In genomic region chr11:126359431-126360048, GRCh38 we compare ENCODE assay signal across 9 cellular contexts. TPM values are rescaled to one million over a fixed set of nuclear protein-coding genes. Genes with fewer than 3 reads are reported as not detected.
DNase-seq lines count a peak whose midpoint lies in the region; TF ChIP-seq lines count a peak whose summit lies in the region.
"Had no signal": no experiment of that assay in that cellular context is flagged by ENCODE, and none has a peak within 500 bp of the region (broad histone marks: within the 10 kb centered on the region; RNA-seq: fewer than 3 reads in every experiment).

No MANE protein-coding gene starts in this region.

- no peak overlapping the region for H2AFZ ChIP-seq in PC-9

- CTCF ChIA-PET in PC-9 (lab: Charles Lee), result no interaction called here

- BruUV-seq in PC-9 (replicated peaks; lab: Mats Ljungman, UMichigan), result no TSS peak

- intact Hi-C loops in PC-9 (cut with micrococcal nuclease; ENCODE audit: unreplicated experiment), result no loop called here
- intact Hi-C loops in ovary (cut with DNase I), result loop anchor here (5.0 to 10.0 kb wide), 5 partner anchors 33 to 58 kb away; partner anchors contain the start of gene DCPS (in 1 of the 4)
- intact Hi-C loops in activated CD4-positive, alpha-beta T cell treated with anti-CD3 and anti-CD28 coated beads, Interleukin-2, amount 10 ng/mL, durations not matched to agents 24 days and 14 days (cut with micrococcal nuclease), result no loop called here

- no peak for TF ChIP-seq EP300 in ovary (IDR thresholded peaks at IDR 0.05)

- H4K20me1 ChIP-seq in PC-9 (ENCODE audit: insufficient read depth), result no peaks in the 10 kb centered on the region

- peaks cover 8% of the 10 kb centered on the region for H3K4me1 Mint-ChIP-seq in activated CD4-positive, alpha-beta T cell treated with anti-CD3 and anti-CD28 coated beads, Interleukin-2, amount 10 ng/mL, durations not matched to agents 24 days and 14 days

- H3K9me2 ChIP-seq in PC-9 (ENCODE audit: insufficient read depth), result no peaks in the 10 kb centered on the region

- H3K27ac ChIP-seq in PC-9 (no peak overlapping the region), ovary (peak overlapping the region; percentile 64 to 95)

- H3K4me2 ChIP-seq in PC-9, result 0 out of 2 replicates have a peak overlapping the region, but pooled peaks have one; percentile 26

- peaks cover 2% of the 10 kb centered on the region for H3K36me3 Mint-ChIP-seq in activated CD4-positive, alpha-beta T cell treated with anti-CD3 and anti-CD28 coated beads, Interleukin-2, amount 10 ng/mL, durations not matched to agents 24 days and 14 days (ENCODE audit: low read depth)

- TF ChIP-seq CTCF in PC-9 (conservative IDR thresholded peaks at IDR 0.05) (no peak), fibroblast of pulmonary artery (IDR thresholded peaks at IDR 0.05; ENCODE audit: low read length, missing control alignments) (peak; percentile 28), ovary (IDR thresholded peaks at IDR 0.05) (peak in 1 of 3 donors; percentile 22)

- no peak overlapping the region for H3K4me3 ChIP-seq in PC-9
- no peak overlapping the region for H3K4me3 ChIP-seq in fibroblast of pulmonary artery (replicated peaks; ENCODE audit: low read depth, low read length)
- no peak overlapping the region for H3K4me3 ChIP-seq in ovary

- no peaks in the 10 kb centered on the region for H3K27me3 Mint-ChIP-seq in activated CD4-positive, alpha-beta T cell treated with anti-CD3 and anti-CD28 coated beads, Interleukin-2, amount 10 ng/mL, durations not matched to agents 24 days and 14 days

- 2 to 14% (median 8%) methylated on average over 16 of the region's 16 CpGs for WGBS in ovary, 3 donors

- peaks cover 88% of the 10 kb centered on the region for H3K79me2 ChIP-seq in PC-9 (ENCODE audit: low read depth)

- DNase-seq in C1 segment of cervical spinal cord (lab: John Stamatoyannopoulos, UW) (peak in 9 of 14 donors; percentile 55 to 74 (median 62)), PC-9 (no peak), fibroblast of pulmonary artery (ENCODE audit: low read depth) (peak; percentile 56), ovary (peak; percentile 91 to 95 (median 94)), KG1 (lab: John Stamatoyannopoulos, UW) (no peak)
- DNase-seq in activated CD4-positive, alpha-beta T cell treated with anti-CD3 and anti-CD28 coated beads for 48 hours, result no peak
- DNase-seq in stimulated activated naive CD4-positive, alpha-beta T cell treated with Interleukin-2 at 50 U/mL for 16 hours (lab: John Stamatoyannopoulos, UW), result no peak
- DNase-seq in activated CD4-positive, alpha-beta T cell treated with anti-CD3 and anti-CD28 coated beads, Interleukin-2, amount 10 ng/mL, durations not matched to agents 24 days and 14 days, result no peak
- DNase-seq: T1000 had no signal

- peak; percentile 14 for TF ChIP-seq POLR2A in ovary (IDR thresholded peaks at IDR 0.05)

- no peaks in the 10 kb centered on the region for H3K9me3 Mint-ChIP-seq in activated CD4-positive, alpha-beta T cell treated with anti-CD3 and anti-CD28 coated beads, Interleukin-2, amount 10 ng/mL, durations not matched to agents 24 days and 14 days

- no peaks in the 10 kb centered on the region for H3K27me3 ChIP-seq in PC-9 (ENCODE audit: insufficient read depth, low read depth)
- H3K27me3 ChIP-seq in ovary, result no peaks in the 10 kb centered on the region

- H3K9me3 ChIP-seq in PC-9 (ENCODE audit: insufficient read depth, low read depth) (no peaks in the 10 kb centered on the region), ovary (no peaks in the 10 kb centered on the region)

- no peak overlapping the region for H3K4me3 Mint-ChIP-seq in activated CD4-positive, alpha-beta T cell treated with anti-CD3 and anti-CD28 coated beads, Interleukin-2, amount 10 ng/mL, durations not matched to agents 24 days and 14 days

- no peak overlapping the region for H3K27ac Mint-ChIP-seq in activated CD4-positive, alpha-beta T cell treated with anti-CD3 and anti-CD28 coated beads, Interleukin-2, amount 10 ng/mL, durations not matched to agents 24 days and 14 days

- H3K36me3 ChIP-seq in PC-9 (ENCODE audit: low read depth) (no peaks in the 10 kb centered on the region), ovary (no peaks in the 10 kb centered on the region)

- H3K4me1 ChIP-seq in PC-9 (replicated peaks; ENCODE audit: insufficient read depth) (peaks cover 64% of the 10 kb centered on the region), ovary (ENCODE audit: insufficient read depth) (peaks cover 40% of the 10 kb centered on the region)

- H3F3A ChIP-seq in PC-9 (ENCODE audit: insufficient read depth, low read depth), result peaks cover 14% of the 10 kb centered on the region; the same call in 1 of the 2 replicates

- POLR2A ChIA-PET in PC-9 (lab: Charles Lee; ENCODE audit: unreplicated experiment), result no interaction called here

RNA-seq across cellular contexts. Expression of gene ST3GAL4, which starts 4.1 kb away (rescaled TPM):
- total RNA-seq in PC-9 (2021) (44.1 and 46.2 TPM in 2 replicates), ovary (100 to 1,000 TPM in 4 of 7 donors, 10 to 100 TPM in 3; 75.8 to 300 (median 135) TPM)
- 100 to 1,000 TPM; 117 to 120 TPM for polyA plus RNA-seq in ovary
- total RNA-seq in activated CD4-positive, alpha-beta T cell treated with anti-CD3 and anti-CD28 coated beads, Interleukin-2, amount 10 ng/mL, durations not matched to agents 24 days and 14 days, result 12.3 and 13.3 TPM in 2 replicates

RNA-seq across cellular contexts. Expression of gene DCPS, which starts 55.7 kb away (rescaled TPM):
- 23.8 and 27.2 TPM in 2 replicates for total RNA-seq in PC-9 (2021)
- 10 to 100 TPM in 6 of 7 donors, 1 to 10 TPM in 1; 6.6 to 17.2 (median 13.5) TPM for total RNA-seq in ovary
- polyA plus RNA-seq in ovary, result 10 to 100 TPM; 12.4 to 17.2 TPM
- 36.0 and 40.2 TPM in 2 replicates for total RNA-seq in activated CD4-positive, alpha-beta T cell treated with anti-CD3 and anti-CD28 coated beads, Interleukin-2, amount 10 ng/mL, durations not matched to agents 24 days and 14 days

Comparison
In these comparisons a context has a peak if more than half of its experiments do, and no peak if none do; other contexts are left out.
1. DNase-seq: peak in C1 segment of cervical spinal cord (9 of 14), fibroblast of pulmonary artery (single experiment) and ovary (5 of 5); none in PC-9 (0 of 2), activated CD4-positive, alpha-beta T cell treated with anti-CD3 and anti-CD28 coated beads for 48 hours (single experiment), KG1 (single experiment), stimulated activated naive CD4-positive, alpha-beta T cell treated with Interleukin-2 at 50 U/mL for 16 hours (single experiment) and activated CD4-positive, alpha-beta T cell treated with anti-CD3 and anti-CD28 coated beads, Interleukin-2, amount 10 ng/mL, durations not matched to agents 24 days and 14 days (single experiment).
2. intact Hi-C loops: an anchor here in ovary (5.0 to 10.0 kb wide); none called in PC-9 and activated CD4-positive, alpha-beta T cell treated with anti-CD3 and anti-CD28 coated beads, Interleukin-2, amount 10 ng/mL, durations not matched to agents 24 days and 14 days.